ENCODE assay signal across 18 cellular contexts in the genomic region with DNA sequence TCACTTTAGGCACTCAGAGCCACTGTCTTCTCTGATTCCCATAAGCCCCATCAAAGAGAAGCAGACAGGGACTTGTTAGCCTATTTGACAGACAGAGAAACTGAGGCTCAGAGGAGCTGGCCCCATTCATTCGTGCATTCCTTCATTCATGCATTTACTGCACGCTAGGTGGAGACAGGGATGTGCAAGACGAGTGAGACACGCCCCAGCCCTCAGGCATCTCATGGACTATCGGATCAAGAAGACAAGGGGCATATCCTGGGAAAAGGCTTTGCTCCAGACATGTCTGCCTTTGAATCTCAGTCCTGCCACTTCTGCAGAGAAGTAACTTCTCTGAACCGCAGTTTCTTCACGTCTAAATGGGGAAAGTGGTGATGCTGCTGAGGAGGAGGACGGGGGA. TPM values are rescaled to one million over a fixed set of nuclear protein-coding genes. Genes with fewer than 3 reads are reported as not detected.
"Had no signal": no experiment of that assay in that cellular context is flagged by ENCODE, and none has a peak within 500 bp of the region (broad histone marks: within the 10 kb centered on the region; RNA-seq: fewer than 3 reads in every experiment).

No MANE protein-coding gene starts in this region.

- H3K27me3 ChIP-seq: colonic mucosa, transverse colon had no signal

- H3K4me1 Mint-ChIP-seq: activated CD4-positive, alpha-beta T cell treated with anti-CD3 and anti-CD28 coated beads, Interleukin-2, amount 10 ng/mL, durations not matched to agents 7 days and 5 days; WTC11 had no signal

- H3K9ac ChIP-seq: parathyroid adenoma had no signal

- H3K36me3 ChIP-seq: colonic mucosa, transverse colon had no signal

- H3K79me2 ChIP-seq: parathyroid adenoma had no signal

- H3K27ac Mint-ChIP-seq: activated CD4-positive, alpha-beta T cell treated with anti-CD3 and anti-CD28 coated beads, Interleukin-2, amount 10 ng/mL, durations not matched to agents 7 days and 5 days; activated naive CD4-positive, alpha-beta T cell treated with anti-CD3 and anti-CD28 coated beads for 36 hours; activated T-helper 17 cell treated with anti-CD3 and anti-CD28 coated beads, Interleukin-2, amount 50 U/mL, for 72 hours; naive thymus-derived CD4-positive, alpha-beta T cell had no signal

- H3K36me3 Mint-ChIP-seq: naive thymus-derived CD4-positive, alpha-beta T cell; WTC11 had no signal

- H2AFZ ChIP-seq: parathyroid adenoma had no signal

- H3K27ac ChIP-seq: colonic mucosa, parathyroid adenoma, transverse colon had no signal

- H3K4me3 Mint-ChIP-seq: activated CD4-positive, alpha-beta T cell treated with anti-CD3 and anti-CD28 coated beads, Interleukin-2, amount 10 ng/mL, durations not matched to agents 7 days and 5 days; activated naive CD4-positive, alpha-beta T cell treated with anti-CD3 and anti-CD28 coated beads for 36 hours; activated T-helper 17 cell treated with anti-CD3 and anti-CD28 coated beads, Interleukin-2, amount 50 U/mL, for 72 hours; naive thymus-derived CD4-positive, alpha-beta T cell; WTC11 had no signal

- H3K4me3 ChIP-seq: colonic mucosa, lung, transverse colon had no signal

- ATAC-seq: activated T-helper 17 cell treated with anti-CD3 and anti-CD28 coated beads, Interleukin-2, amount 50 U/mL, for 72 hours; naive thymus-derived CD4-positive, alpha-beta T cell; WTC11 had no signal

- H3K4me1 ChIP-seq: colonic mucosa, parathyroid adenoma, transverse colon had no signal

- DNase-seq: activated CD4-positive, alpha-beta T cell treated with anti-CD3 and anti-CD28 coated beads, Interleukin-2, amount 10 ng/mL, durations not matched to agents 7 days and 5 days; activated naive CD4-positive, alpha-beta T cell treated with anti-CD3 and anti-CD28 coated beads for 36 hours; activated T-cell treated with anti-CD3 and anti-CD28 coated beads for 4 hours; colonic mucosa; naive thymus-derived CD4-positive, alpha-beta T cell; stimulated activated CD4-positive, alpha-beta T cell treated with anti-CD3 and anti-CD28 coated beads, Interleukin-4, amount 100 ng/mL, for 4 hours; transverse colon had no signal

- H3K9me3 ChIP-seq: colonic mucosa, transverse colon had no signal

- H3K27me3 Mint-ChIP-seq: activated T-helper 17 cell treated with anti-CD3 and anti-CD28 coated beads, Interleukin-2, amount 50 U/mL, for 72 hours had no signal

RNA-seq across cellular contexts. Expression of a gene that starts 54.1 kb away (rescaled TPM):
- total RNA-seq: activated CD4-positive, alpha-beta T cell treated with anti-CD3 and anti-CD28 coated beads, Interleukin-2, amount 10 ng/mL, durations not matched to agents 7 days and 5 days; activated CD8-positive, alpha-beta memory T cell treated with anti-CD3 and anti-CD28 coated beads for 36 hours; activated naive CD4-positive, alpha-beta T cell treated with anti-CD3 and anti-CD28 coated beads for 36 hours; activated T-helper 17 cell treated with anti-CD3 and anti-CD28 coated beads, Interleukin-2, amount 50 U/mL, for 72 hours; cardiac septum; fibroblast of lung; kidney epithelial cell; mononuclear cell; naive thymus-derived CD4-positive, alpha-beta T cell; renal cortical epithelial cell; subcutaneous adipose tissue; transverse colon; WTC11 had no signal
- polyA plus RNA-seq: fibroblast of lung; naive thymus-derived CD4-positive, alpha-beta T cell had no signal
